8 cellular contexts compared by ENCODE assay signal in the genomic region with DNA sequence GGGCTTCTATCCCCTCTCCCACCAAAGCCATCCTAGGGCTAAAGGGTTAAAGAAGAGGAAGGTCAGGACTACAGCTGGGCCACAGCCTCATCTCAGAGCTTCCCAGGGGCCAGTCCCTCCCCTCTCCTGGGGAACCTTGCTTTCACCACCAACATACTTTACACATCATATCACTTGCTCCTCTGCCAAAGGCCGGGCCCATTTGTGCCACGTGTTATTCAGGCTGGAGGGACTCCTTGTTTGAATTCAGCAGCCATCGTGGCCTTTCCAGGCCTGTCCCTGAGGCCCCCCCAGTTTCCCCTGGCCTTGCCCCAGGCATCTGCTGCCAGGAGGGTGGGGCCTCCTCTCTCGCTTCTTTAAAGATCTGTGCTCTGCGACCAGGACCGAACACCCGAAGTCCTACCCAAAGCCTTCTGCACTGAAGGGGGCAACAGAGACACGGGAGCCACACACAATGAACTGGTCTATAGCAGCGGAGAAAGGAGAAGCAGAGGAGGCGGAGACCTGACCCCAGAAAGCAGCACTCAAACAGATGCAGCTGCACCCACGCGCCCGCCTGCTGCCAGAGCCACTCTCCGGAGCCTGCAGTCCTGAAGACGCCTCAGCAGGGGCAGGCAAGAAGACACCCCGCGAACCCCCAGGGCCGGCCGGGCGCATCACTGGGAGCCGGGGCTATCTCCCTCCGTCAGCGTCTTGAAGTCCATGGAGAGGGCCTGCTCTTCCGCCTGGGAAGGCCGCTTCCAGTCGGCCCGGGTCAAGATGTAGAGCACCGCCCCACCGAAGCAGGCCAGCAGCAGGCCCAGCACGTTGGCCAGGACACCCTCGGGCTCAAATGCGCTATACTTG. TPM values are rescaled to one million over a fixed set of nuclear protein-coding genes. Genes with fewer than 3 reads are reported as not detected.
DNase-seq lines count a peak whose midpoint lies in the region; ATAC-seq and TF ChIP-seq lines count a peak whose summit lies in the region.

No MANE protein-coding gene starts in this region.

- H3K27me3 ChIP-seq in BJ (ENCODE audit: control insufficient read depth, insufficient read depth, low read length), result no peaks in the 10 kb centered on the region
- no peaks in the 10 kb centered on the region for H3K27me3 ChIP-seq in PC-3 (ENCODE audit: low read length)
- H3K27me3 ChIP-seq in endodermal cell (ENCODE audit: control insufficient read depth, insufficient read depth, low read length, poor library complexity, severe bottlenecking), result no peaks in the 10 kb centered on the region

- H3K36me3 Mint-ChIP-seq in endodermal cell (ENCODE audit: low read depth), result peaks cover 20% of the 10 kb centered on the region
- no peaks in the 10 kb centered on the region for H3K36me3 Mint-ChIP-seq in neural crest cell (ENCODE audit: low read depth)
- peaks cover 9% of the 10 kb centered on the region for H3K36me3 Mint-ChIP-seq in type B pancreatic cell

- H3K4me2 ChIP-seq in PC-3 (ENCODE audit: low read length), result peak overlapping the region; percentile 74

- no peak overlapping the region for H2AFZ ChIP-seq in PC-3 (ENCODE audit: low read length)

- no peak overlapping the region for H3K4me3 Mint-ChIP-seq in endodermal cell
- peak overlapping the region; percentile 24 for H3K4me3 Mint-ChIP-seq in neural crest cell
- no peak overlapping the region for H3K4me3 Mint-ChIP-seq in type B pancreatic cell

- TF ChIP-seq CTCF in BJ (IDR thresholded peaks at IDR 0.05; ENCODE audit: insufficient read depth, low read depth, low read length) (peak; percentile 23; the same call in 1 of the 2 replicates), PC-3 (conservative IDR thresholded peaks at IDR 0.05; ENCODE audit: low read depth, low read length) (no peak), endodermal cell (conservative IDR thresholded peaks at IDR 0.05) (no peak), neural crest cell (conservative IDR thresholded peaks at IDR 0.05) (no peak), type B pancreatic cell (conservative IDR thresholded peaks at IDR 0.05) (no peak)

- POLR2A ChIA-PET in BJ (lab: Charles Lee), result interaction anchor here (0.7 kb wide), 1 partner anchor 177 kb away, joined by 3 read pairs; no protein-coding TSS in a partner anchor
- POLR2A ChIA-PET in PC-3 (lab: Charles Lee; ENCODE audit: unreplicated experiment), result interaction anchor here (0.5 to 0.8 kb wide), 4 partner anchors 11 to 44 kb away, joined by 3 read pairs; no protein-coding TSS in a partner anchor

- H3K9me3 ChIP-seq in PC-3 (ENCODE audit: low read length) (no peaks in the 10 kb centered on the region), endodermal cell (ENCODE audit: control insufficient read depth, low read length) (no peaks in the 10 kb centered on the region)

- CTCF ChIA-PET in BJ (lab: Yijun Ruan, JAX), result interaction anchor here (0.9 to 13.5 kb wide), 9 partner anchors 9 to 265 kb away, joined by 3 to 173 read pairs (median 6); no protein-coding TSS in a partner anchor
- CTCF ChIA-PET in PC-3 (lab: Charles Lee), result interaction anchor here (0.9 to 1.6 kb wide), 2 partner anchors 8 to 45 kb away, joined by 3 to 4 read pairs; no protein-coding TSS in a partner anchor

- no peaks in the 10 kb centered on the region for H3K9me3 Mint-ChIP-seq in endodermal cell
- H3K9me3 Mint-ChIP-seq in neural crest cell, result no peaks in the 10 kb centered on the region
- H3K9me3 Mint-ChIP-seq in type B pancreatic cell, result no peaks in the 10 kb centered on the region

- H3K9me2 ChIP-seq in PC-3 (replicated peaks; ENCODE audit: low read length), result no peaks in the 10 kb centered on the region

- 91 to 92% methylated on average over 25 to 32 of the region's 32 CpGs for WGBS in endodermal cell (ENCODE audit: insufficient coverage in 1 of 2, insufficient read length in 1 of 2), 2 experiments

- H3K27ac Mint-ChIP-seq in endodermal cell (no peak overlapping the region), neural crest cell (ENCODE audit: unreplicated experiment) (no peak overlapping the region), type B pancreatic cell (no peak overlapping the region)

- no TSS peak for BruUV-seq in PC-3 (replicated peaks; lab: Mats Ljungman, UMichigan)

- peak overlapping the region; percentile 97 for H3K27ac ChIP-seq in PC-3 (ENCODE audit: low read length)
- peak overlapping the region; percentile 8 for H3K27ac ChIP-seq in endodermal cell (ENCODE audit: low read depth, low read length)

- DNase-seq in BJ (ENCODE audit: low read depth) (peak; percentile 74), PC-3 (peak; percentile 83), endodermal cell (no peak), neural crest cell (ENCODE audit: low read depth, low spot score) (no peak), type B pancreatic cell (ENCODE audit: extremely low spot score, unreplicated experiment) (no peak)

- H3K79me2 ChIP-seq in PC-3 (ENCODE audit: low read length), result peaks cover 31% of the 10 kb centered on the region

- H3K27me3 Mint-ChIP-seq in endodermal cell (ENCODE audit: insufficient read depth) (no peaks in the 10 kb centered on the region), neural crest cell (ENCODE audit: low read depth) (no peaks in the 10 kb centered on the region), type B pancreatic cell (no peaks in the 10 kb centered on the region)

- peaks cover 60% of the 10 kb centered on the region for H3K4me1 ChIP-seq in PC-3 (ENCODE audit: insufficient read depth, low read length)
- no peaks in the 10 kb centered on the region for H3K4me1 ChIP-seq in endodermal cell (ENCODE audit: control insufficient read depth, insufficient read depth, low read length)

- peaks cover 14% of the 10 kb centered on the region for H3F3A ChIP-seq in PC-3 (ENCODE audit: low read length, unreplicated experiment)

- intact Hi-C loops in PC-3 (cut with micrococcal nuclease), result loop anchor here (1.0 to 10.0 kb wide), 3 partner anchors 26 to 341 kb away; partner anchors contain the start of genes CCDC47 and DDX42

- H3K4me3 ChIP-seq in BJ (ENCODE audit: low read depth, low read length), result no peak overlapping the region
- H3K4me3 ChIP-seq in PC-3 (ENCODE audit: low read length), result peak overlapping the region; percentile 18; the same call in 1 of the 2 replicates
- no peak overlapping the region for H3K4me3 ChIP-seq in endodermal cell (ENCODE audit: low read length)

- ATAC-seq in PC-3 (peak; percentile 29), GM21515 (IDR thresholded peaks at IDR 0.05; ENCODE audit: unreplicated experiment) (no peak), HG02852 (IDR thresholded peaks at IDR 0.05; ENCODE audit: unreplicated experiment) (no peak), GM21526 (IDR thresholded peaks at IDR 0.05; ENCODE audit: low FRiP score, unreplicated experiment) (no peak)

- H4K20me1 ChIP-seq in PC-3 (ENCODE audit: low read length), result no peaks in the 10 kb centered on the region

- H3K9ac ChIP-seq in PC-3 (ENCODE audit: low read length), result peak overlapping the region; percentile 64
- H3K9ac ChIP-seq in endodermal cell (ENCODE audit: extremely low read depth, low read length, poor library complexity, severe bottlenecking), result no peak overlapping the region

- H3K36me3 ChIP-seq in BJ (ENCODE audit: control insufficient read depth, insufficient read depth, low read length) (no peaks in the 10 kb centered on the region), PC-3 (ENCODE audit: low read depth, low read length) (peaks cover 8% of the 10 kb centered on the region), endodermal cell (ENCODE audit: control insufficient read depth, insufficient read depth, low read length) (no peaks in the 10 kb centered on the region)

- peaks cover 8% of the 10 kb centered on the region for H3K4me1 Mint-ChIP-seq in endodermal cell
- H3K4me1 Mint-ChIP-seq in neural crest cell, result peaks cover 19% of the 10 kb centered on the region
- peaks cover 27% of the 10 kb centered on the region for H3K4me1 Mint-ChIP-seq in type B pancreatic cell (ENCODE audit: unreplicated experiment)

RNA-seq across cellular contexts. Expression of gene CYB561, which starts 12.1 kb away (rescaled TPM):
- polyA plus RNA-seq in BJ (2011; rRNA removed), result 13.0 and 17.1 TPM in 2 replicates
- 15.4 and 26.3 TPM in 2 replicates for polyA minus RNA-seq in BJ (2011; rRNA and poly(A)+ RNA removed)
- total RNA-seq in PC-3 (2014; rRNA removed) (125 and 145 TPM in 2 replicates), endodermal cell (10 to 100 TPM; 24.4 to 27.5 TPM), neural crest cell (10.5 and 12.2 TPM in 2 replicates), type B pancreatic cell (ENCODE audit: low replicate concordance) (34.5 and 85.1 TPM in 2 replicates)
- polyA plus RNA-seq in endodermal cell (2013, experiment 1 of 2), result 11.7 TPM
- 10.6 TPM for polyA plus RNA-seq in endodermal cell (2013, experiment 2 of 2)

RNA-seq across cellular contexts. Expression of gene ACE, which starts 42.9 kb away (rescaled TPM):
- 1.9 and 3.1 TPM in 2 replicates for polyA plus RNA-seq in BJ (2011; rRNA removed)
- 2.9 and 4.8 TPM in 2 replicates for polyA minus RNA-seq in BJ (2011; rRNA and poly(A)+ RNA removed)
- 8.7 and 9.1 TPM in 2 replicates for total RNA-seq in PC-3 (2014; rRNA removed)
- 10 to 100 TPM in 1 of 2 donors, 1 to 10 TPM in 1; 4.6 to 12.5 TPM for total RNA-seq in endodermal cell
- 1.6 TPM for polyA plus RNA-seq in endodermal cell (2013, experiment 1 of 2)
- polyA plus RNA-seq in endodermal cell (2013, experiment 2 of 2), result 1.9 TPM
- total RNA-seq in neural crest cell, result 0.42 and 0.61 TPM in 2 replicates
- total RNA-seq in type B pancreatic cell (ENCODE audit: low replicate concordance), result 3.6 and 9.1 TPM in 2 replicates

Comparison
In these comparisons a context has a peak if more than half of its experiments do, and no peak if none do; other contexts are left out.
1. DNase-seq: peak in BJ (single experiment) and PC-3 (single experiment); none in endodermal cell (single experiment), neural crest cell (single experiment) and type B pancreatic cell (single experiment).